Comparison of ENCODE assay signal across 16 cellular contexts in genomic region chr2:230335864-230336506, GRCh38. TPM values are rescaled to one million over a fixed set of nuclear protein-coding genes. Genes with fewer than 3 reads are reported as not detected.
A peak's percentile ranks its signal among the peaks of the same experiment; 100 is the strongest.
DNase-seq lines count a peak whose midpoint lies in the region; FAIRE-seq and TF ChIP-seq lines count a peak whose summit lies in the region.
"Had no signal": no experiment of that assay in that cellular context is flagged by ENCODE, and none has a peak within 500 bp of the region (broad histone marks: within the 10 kb centered on the region; RNA-seq: fewer than 3 reads in every experiment).

No MANE protein-coding gene starts in this region.

- H3K27me3 Mint-ChIP-seq in activated CD4-positive, alpha-beta T cell treated with anti-CD3 and anti-CD28 coated beads, Interleukin-2, amount 10 ng/mL, durations not matched to agents 7 days and 5 days, result no peaks in the 10 kb centered on the region
- no peaks in the 10 kb centered on the region for H3K27me3 Mint-ChIP-seq in activated naive CD8-positive, alpha-beta T cell treated with anti-CD3 and anti-CD28 coated beads for 36 hours

- H3K27me3 ChIP-seq in parathyroid adenoma (ENCODE audit: control insufficient read depth, insufficient read depth, low read length), result no peaks in the 10 kb centered on the region
- H3K27me3 ChIP-seq: ascending aorta, neural progenitor cell had no signal

- peaks cover 68% of the 10 kb centered on the region for H3K36me3 Mint-ChIP-seq in activated CD4-positive, alpha-beta T cell treated with anti-CD3 and anti-CD28 coated beads, Interleukin-2, amount 10 ng/mL, durations not matched to agents 7 days and 5 days (ENCODE audit: low read depth)
- peaks cover 62% of the 10 kb centered on the region for H3K36me3 Mint-ChIP-seq in activated naive CD8-positive, alpha-beta T cell treated with anti-CD3 and anti-CD28 coated beads for 36 hours
- H3K36me3 Mint-ChIP-seq: neural progenitor cell had no signal

- peaks cover 30% of the 10 kb centered on the region for H3K9me3 Mint-ChIP-seq in activated CD4-positive, alpha-beta T cell treated with anti-CD3 and anti-CD28 coated beads, Interleukin-2, amount 10 ng/mL, durations not matched to agents 7 days and 5 days
- H3K9me3 Mint-ChIP-seq in activated naive CD8-positive, alpha-beta T cell treated with anti-CD3 and anti-CD28 coated beads for 36 hours, result peaks cover 24% of the 10 kb centered on the region
- H3K9me3 Mint-ChIP-seq: neural progenitor cell had no signal

- H3K9me3 ChIP-seq in parathyroid adenoma (ENCODE audit: control insufficient read depth, low read length), result no peaks in the 10 kb centered on the region
- H3K9me3 ChIP-seq: A549, ascending aorta had no signal

- POLR2A ChIA-PET in activated CD4-positive, alpha-beta T cell treated with anti-CD3 and anti-CD28 coated beads, Interleukin-2, amount 10 ng/mL, durations not matched to agents 7 days and 5 days (lab: Charles Lee), result no interaction called here

- no peak overlapping the region for H3K4me2 ChIP-seq in parathyroid adenoma (ENCODE audit: low read length)
- H3K4me2 ChIP-seq: A549, neural progenitor cell had no signal

- no peak overlapping the region for H3K9ac ChIP-seq in parathyroid adenoma
- H3K9ac ChIP-seq: neural progenitor cell had no signal

- H3K27ac Mint-ChIP-seq in activated CD4-positive, alpha-beta T cell treated with anti-CD3 and anti-CD28 coated beads, Interleukin-2, amount 10 ng/mL, durations not matched to agents 7 days and 5 days, result peak overlapping the region; percentile 82
- H3K27ac Mint-ChIP-seq in activated naive CD8-positive, alpha-beta T cell treated with anti-CD3 and anti-CD28 coated beads for 36 hours, result peak overlapping the region; percentile 82
- H3K27ac Mint-ChIP-seq: neural progenitor cell had no signal

- H3K4me1 ChIP-seq in parathyroid adenoma, result no peaks in the 10 kb centered on the region
- H3K4me1 ChIP-seq: A549, ascending aorta, neural progenitor cell had no signal

- no peak for DNase-seq in activated CD4-positive, alpha-beta T cell treated with anti-CD3 and anti-CD28 coated beads, Interleukin-2, amount 10 ng/mL, durations not matched to agents 7 days and 5 days
- DNase-seq in activated CD4-positive, alpha-beta T cell treated with anti-CD3 and anti-CD28 coated beads for 1 hour, result no peak
- DNase-seq in KBM-7 (peak; percentile 8), NCI-H774 (lab: John Stamatoyannopoulos, UW) (no peak), cerebellar nuclear complex (lab: John Stamatoyannopoulos, UW) (no peak), urothelium cell line (ENCODE audit: low spot score) (no peak)
- DNase-seq in activated naive CD8-positive, alpha-beta T cell treated with anti-CD3 and anti-CD28 coated beads for 36 hours, result no peak
- DNase-seq: hippocampal formation, NCI-H446, WERI-Rb-1 had no signal

- H3K4me1 Mint-ChIP-seq in activated CD4-positive, alpha-beta T cell treated with anti-CD3 and anti-CD28 coated beads, Interleukin-2, amount 10 ng/mL, durations not matched to agents 7 days and 5 days, result peaks cover 54% of the 10 kb centered on the region
- peaks cover 45% of the 10 kb centered on the region for H3K4me1 Mint-ChIP-seq in activated naive CD8-positive, alpha-beta T cell treated with anti-CD3 and anti-CD28 coated beads for 36 hours
- H3K4me1 Mint-ChIP-seq: neural progenitor cell had no signal

- no peak for TF ChIP-seq CTCF in parathyroid adenoma (IDR thresholded peaks at IDR 0.05)

- in situ Hi-C loops in KBM-7 (cut with MboI; ENCODE audit: low pct_unique_long_range_greater_than_20kb, low sequenced_read_pairs), result no loop called here

- H3K36me3 ChIP-seq in parathyroid adenoma (ENCODE audit: control insufficient read depth, insufficient read depth, low read length), result no peaks in the 10 kb centered on the region
- H3K36me3 ChIP-seq: neural progenitor cell, WERI-Rb-1 had no signal

- no peaks in the 10 kb centered on the region for H3K79me2 ChIP-seq in parathyroid adenoma

- H2AFZ ChIP-seq in parathyroid adenoma, result peak overlapping the region; percentile 31
- H2AFZ ChIP-seq: neural progenitor cell had no signal

- no peak for FAIRE-seq in urothelium cell line (lab: Jason Lieb, UNC)
- FAIRE-seq: A549, endometrium had no signal

- H3K4me3 ChIP-seq in parathyroid adenoma (ENCODE audit: low read depth, low read length), result no peak overlapping the region
- H3K4me3 ChIP-seq: A549, ascending aorta, neural progenitor cell had no signal

- no peak overlapping the region for H3K27ac ChIP-seq in parathyroid adenoma
- H3K27ac ChIP-seq: A549, ascending aorta, neural progenitor cell, WERI-Rb-1 had no signal

- H3K4me3 Mint-ChIP-seq in activated CD4-positive, alpha-beta T cell treated with anti-CD3 and anti-CD28 coated beads, Interleukin-2, amount 10 ng/mL, durations not matched to agents 7 days and 5 days, result peak overlapping the region; percentile 39
- H3K4me3 Mint-ChIP-seq in activated naive CD8-positive, alpha-beta T cell treated with anti-CD3 and anti-CD28 coated beads for 36 hours, result peak overlapping the region; percentile 58
- H3K4me3 Mint-ChIP-seq: CD14-positive monocyte, neural progenitor cell had no signal

- CTCF ChIA-PET in activated CD4-positive, alpha-beta T cell treated with anti-CD3 and anti-CD28 coated beads, Interleukin-2, amount 10 ng/mL, durations not matched to agents 7 days and 5 days (lab: Charles Lee), result interaction anchor here (0.6 to 1.4 kb wide), 4 partner anchors 10 to 46 kb away, joined by 3 to 5 read pairs (median 3); no protein-coding TSS in a partner anchor

RNA-seq across cellular contexts. Expression of gene SP140L, which starts 9.0 kb away (rescaled TPM):
- 100 to 1,000 TPM in 1 of 2 experiments, 10 to 100 TPM in 1; 95.1 to 101 TPM for total RNA-seq in activated CD4-positive, alpha-beta T cell treated with anti-CD3 and anti-CD28 coated beads, Interleukin-2, amount 10 ng/mL, durations not matched to agents 7 days and 5 days
- total RNA-seq in activated naive CD8-positive, alpha-beta T cell treated with anti-CD3 and anti-CD28 coated beads for 36 hours, result 10 to 100 TPM; 36.3 to 38.8 TPM
